Comparison of ENCODE assay signal across 16 cellular contexts in the genomic region with DNA sequence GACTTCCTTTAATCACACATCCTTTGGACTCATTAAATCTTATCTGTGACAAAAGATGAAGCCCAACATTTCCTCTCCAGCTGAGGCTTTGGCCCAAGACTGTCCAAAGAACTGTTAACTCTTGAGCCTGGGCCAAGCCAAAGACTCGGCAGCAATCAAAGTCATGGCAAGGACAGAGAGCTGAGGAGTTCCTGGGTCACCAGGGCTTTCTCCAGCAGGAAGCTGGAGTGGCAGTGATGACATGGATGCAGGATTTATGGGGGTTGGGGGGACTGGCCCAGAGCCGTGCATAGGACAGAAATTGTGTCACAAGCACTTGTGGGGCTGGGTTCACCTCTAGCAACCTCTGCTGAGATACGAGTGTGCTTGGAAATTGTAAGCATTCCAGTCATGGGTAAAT.
A peak's percentile ranks its signal among the peaks of the same experiment; 100 is the strongest.
DNase-seq lines count a peak whose midpoint lies in the region; ATAC-seq, FAIRE-seq and TF ChIP-seq lines count a peak whose summit lies in the region.
"Had no signal": no experiment of that assay in that cellular context is flagged by ENCODE, and none has a peak within 500 bp of the region (broad histone marks: within the 10 kb centered on the region; RNA-seq: fewer than 3 reads in every experiment).

No MANE protein-coding gene starts in this region.

- no peaks in the 10 kb centered on the region for H3K9me2 ChIP-seq in hepatocyte (replicated peaks; ENCODE audit: insufficient read depth)
- no peaks in the 10 kb centered on the region for H3K9me2 ChIP-seq in MM.1S (replicated peaks; ENCODE audit: insufficient read depth, low read length)

- POLR2A ChIA-PET in K562 (lab: Yijun Ruan, JAX): no interaction called here

- TF ChIP-seq RAD21 in K562 (CRISPR knock-in tag; conservative IDR thresholded peaks at IDR 0.05 in 1 of 2, IDR thresholded peaks at IDR 0.05 in 1 of 2): no peak; a peak in 1 of 4 replicates

- intact Hi-C loops in K562 (cut with micrococcal nuclease): no loop called here
- intact Hi-C loops in psoas muscle (cut with DNase I): no loop called here

- H3K27ac ChIP-seq in K562 (ENCODE audit: extremely low read depth, low read depth, low read length) (no peak overlapping the region), hepatocyte (no peak overlapping the region), psoas muscle (peak overlapping the region; percentile 0), MM.1S (ENCODE audit: low read length) (no peak overlapping the region)
- H3K27ac ChIP-seq: epithelial cell of prostate, HL-60 had no signal

- ATAC-seq in K562: no peak
- peak; percentile 62 to 90 (median 80) for ATAC-seq in psoas muscle
- ATAC-seq in omental fat pad (ENCODE audit: low FRiP score): no peak
- ATAC-seq: activated CD8-positive, alpha-beta T cell treated with anti-CD3 and anti-CD28 coated beads for 36 hours had no signal

- H3K4me2 ChIP-seq in K562 (ENCODE audit: insufficient read depth, low read length) (no peak overlapping the region), hepatocyte (no peak overlapping the region), MM.1S (ENCODE audit: low read depth, low read length) (no peak overlapping the region)

- H3K79me2 ChIP-seq in K562 (ENCODE audit: control insufficient read depth, insufficient read depth, low read length): no peaks in the 10 kb centered on the region
- H3K79me2 ChIP-seq in hepatocyte: no peaks in the 10 kb centered on the region
- H3K79me2 ChIP-seq in MM.1S (ENCODE audit: low read length): no peaks in the 10 kb centered on the region

- H3K9me1 ChIP-seq in K562 (ENCODE audit: control insufficient read depth, insufficient read depth, low read length): no peaks in the 10 kb centered on the region

- CTCF ChIA-PET in K562 (lab: Yijun Ruan, JAX; ENCODE audit: low intra/inter-chr PET ratio): no interaction called here

- H3K4me3 ChIP-seq in K562: no peak overlapping the region
- no peak overlapping the region for H3K4me3 ChIP-seq in hepatocyte
- no peak overlapping the region for H3K4me3 ChIP-seq in psoas muscle
- H3K4me3 ChIP-seq in MM.1S (ENCODE audit: low read length): no peak overlapping the region

- no peak for TF ChIP-seq CTCF in K562 (IDR thresholded peaks at IDR 0.05 in 2 of 3, conservative IDR thresholded peaks at IDR 0.05 in 1 of 3; ENCODE audit: insufficient read depth in 2 of 3, low read depth in 1 of 3, low read length in 3 of 3)
- TF ChIP-seq CTCF in hepatocyte (IDR thresholded peaks at IDR 0.05; ENCODE audit: poor library complexity): no peak
- TF ChIP-seq CTCF in psoas muscle (IDR thresholded peaks at IDR 0.05): no peak
- TF ChIP-seq CTCF in MM.1S (IDR thresholded peaks at IDR 0.05; ENCODE audit: low read length): no peak
- TF ChIP-seq CTCF in omental fat pad (IDR thresholded peaks at IDR 0.05): no peak

- TF ChIP-seq POLR2A in K562 (conservative IDR thresholded peaks at IDR 0.05): no peak

- no peaks in the 10 kb centered on the region for H3F3A ChIP-seq in MM.1S (ENCODE audit: insufficient read depth, low read length)

- H3K9ac ChIP-seq in K562 (ENCODE audit: insufficient read depth in 1 of 2, low read depth in 2 of 2, low read length in 2 of 2) (no peak overlapping the region), MM.1S (ENCODE audit: low read length) (no peak overlapping the region)

- in situ Hi-C loops in K562 (cut with MboI): no loop called here

- H3K9me3 ChIP-seq in K562 (replicated peaks; ENCODE audit: control insufficient read depth, insufficient read depth, low read depth, low read length) (no peaks in the 10 kb centered on the region; the same call in none of the 2 replicates), hepatocyte (ENCODE audit: low read depth) (no peaks in the 10 kb centered on the region), psoas muscle (no peaks in the 10 kb centered on the region), MM.1S (replicated peaks; ENCODE audit: insufficient read depth, low read length) (no peaks in the 10 kb centered on the region)

- H2AFZ ChIP-seq in K562 (ENCODE audit: low read depth, low read length): no peak overlapping the region
- H2AFZ ChIP-seq in hepatocyte: no peak overlapping the region
- H2AFZ ChIP-seq in MM.1S (ENCODE audit: low read length): no peak overlapping the region

- peaks cover 0 to 3% of the 10 kb centered on the region in 2 experiments; a peak in 2 of 5 replicates for H3K4me1 ChIP-seq in K562 (replicated peaks in 1 of 2; ENCODE audit: control insufficient read depth in 2 of 2, insufficient read depth in 2 of 2, low read length in 2 of 2)
- H3K4me1 ChIP-seq in hepatocyte (ENCODE audit: insufficient read depth): no peaks in the 10 kb centered on the region
- H3K4me1 ChIP-seq in psoas muscle: peaks cover 9% of the 10 kb centered on the region
- no peaks in the 10 kb centered on the region for H3K4me1 ChIP-seq in MM.1S (ENCODE audit: low read length)

- no peaks in the 10 kb centered on the region for H4K20me1 ChIP-seq in K562 (replicated peaks; ENCODE audit: control insufficient read depth, insufficient read depth, low read length)
- no peaks in the 10 kb centered on the region for H4K20me1 ChIP-seq in hepatocyte (ENCODE audit: insufficient read depth, poor library complexity, severe bottlenecking)
- no peaks in the 10 kb centered on the region for H4K20me1 ChIP-seq in MM.1S (ENCODE audit: insufficient read depth, low read length)

- DNase-seq in GM04503 (ENCODE audit: low read depth) (peak; percentile 54), K562 (ENCODE audit: extremely low read depth in 1 of 4, low spot score in 3 of 4) (peak in 1 of 4 experiments; percentile 8), hepatocyte (ENCODE audit: low spot score) (peak; percentile 4), psoas muscle (peak; percentile 35 to 83), NCI-H748 (lab: John Stamatoyannopoulos, UW; ENCODE audit: unreplicated experiment) (no peak), MM.1S (no peak), ecto neural progenitor cell (ENCODE audit: low spot score) (no peak), omental fat pad (ENCODE audit: low spot score) (no peak)
- DNase-seq: activated CD8-positive, alpha-beta T cell treated with anti-CD3 and anti-CD28 coated beads for 36 hours; activated naive CD4-positive, alpha-beta T cell; DMS79; NCI-H345 had no signal

- no TSS peak for BruUV-seq in K562 (replicated peaks; lab: Mats Ljungman, UMichigan)

- H3K36me3 ChIP-seq in K562 (ENCODE audit: control insufficient read depth, insufficient read depth, low read length) (no peaks in the 10 kb centered on the region), hepatocyte (replicated peaks; ENCODE audit: insufficient read depth, low read depth) (no peaks in the 10 kb centered on the region), psoas muscle (ENCODE audit: insufficient read depth in 1 of 2, low read depth in 1 of 2) (no peaks in the 10 kb centered on the region), MM.1S (replicated peaks; ENCODE audit: insufficient read depth, low read length) (no peaks in the 10 kb centered on the region)

- FAIRE-seq in K562 (lab: Jason Lieb, UNC): no peak
- FAIRE-seq: GM12892, H54 had no signal

- H3K27me3 ChIP-seq in K562 (ENCODE audit: control insufficient read depth in 2 of 2, insufficient read depth in 2 of 2, low read length in 2 of 2) (no peaks in the 10 kb centered on the region), hepatocyte (no peaks in the 10 kb centered on the region), psoas muscle (ENCODE audit: insufficient read depth in 3 of 3, low read length in 2 of 3) (no peaks in the 10 kb centered on the region), MM.1S (replicated peaks; ENCODE audit: insufficient read depth, low read length) (no peaks in the 10 kb centered on the region)

- WGBS in K562 (ENCODE audit: insufficient coverage, low coverage, missing lambda C conversion rate): 8% methylated on average over 3 of the region's 3 CpGs
- 75% methylated on average over 3 of the region's 3 CpGs for WGBS in hepatocyte (ENCODE audit: low lambda C conversion rate, missing lambda C conversion rate)
- 5 to 10% (median 8%) methylated on average over 3 of the region's 3 CpGs for WGBS in psoas muscle, 3 donors

- TF ChIP-seq EP300 in K562 (IDR thresholded peaks at IDR 0.05; ENCODE audit: low read length): no peak

TF ChIP-seq in K562, 482 proteins besides CTCF, POLR2A, EP300 and RAD21 (continues in another document):
- TF ChIP-seq ZNF444 (CRISPR knock-in tag; IDR thresholded peaks at IDR 0.05) (no peak), STAG1 (CRISPR knock-in tag; IDR thresholded peaks at IDR 0.05; ENCODE audit: borderline replicate concordance) (no peak), ZBTB11 (CRISPR knock-in tag; IDR thresholded peaks at IDR 0.05) (no peak)

Comparison
In these comparisons a context has a peak if more than half of its experiments do, and no peak if none do; other contexts are left out.
1. DNase-seq: peak in GM04503 (single experiment), hepatocyte (single experiment) and psoas muscle (2 of 2); none in NCI-H748 (single experiment), MM.1S (single experiment), ecto neural progenitor cell (single experiment) and omental fat pad (single experiment).
2. ATAC-seq: peak in psoas muscle (4 of 4); none in K562 (single experiment) and omental fat pad (single experiment).